ENCODE assay signal across 1 cellular context in genomic region chr11:475941-476340, GRCh38.
TF ChIP-seq lines count a peak whose summit lies in the region.

No MANE protein-coding gene starts in this region.

TF ChIP-seq in H1, 55 proteins besides CTCF, POLR2A, EP300 and RAD21:
- TF ChIP-seq RFX5 (IDR thresholded peaks at IDR 0.05; ENCODE audit: borderline replicate concordance, low read depth, low read length) (no peak), KDM5A (IDR thresholded peaks at IDR 0.05; ENCODE audit: low read length) (no peak), SRF (IDR thresholded peaks at IDR 0.05; ENCODE audit: low read depth, low read length) (no peak), KDM1A (IDR thresholded peaks at IDR 0.05; ENCODE audit: borderline replicate concordance, low read length) (no peak), RNF2 (IDR thresholded peaks at IDR 0.05; ENCODE audit: borderline replicate concordance, low read depth, low read length, missing control alignments, poor library complexity, severe bottlenecking) (no peak), PHF8 (conservative IDR thresholded peaks at IDR 0.05; ENCODE audit: low read depth, low read length) (no peak), TBP (IDR thresholded peaks at IDR 0.05; ENCODE audit: low read depth, low read length) (no peak)
